In the genomic region with DNA sequence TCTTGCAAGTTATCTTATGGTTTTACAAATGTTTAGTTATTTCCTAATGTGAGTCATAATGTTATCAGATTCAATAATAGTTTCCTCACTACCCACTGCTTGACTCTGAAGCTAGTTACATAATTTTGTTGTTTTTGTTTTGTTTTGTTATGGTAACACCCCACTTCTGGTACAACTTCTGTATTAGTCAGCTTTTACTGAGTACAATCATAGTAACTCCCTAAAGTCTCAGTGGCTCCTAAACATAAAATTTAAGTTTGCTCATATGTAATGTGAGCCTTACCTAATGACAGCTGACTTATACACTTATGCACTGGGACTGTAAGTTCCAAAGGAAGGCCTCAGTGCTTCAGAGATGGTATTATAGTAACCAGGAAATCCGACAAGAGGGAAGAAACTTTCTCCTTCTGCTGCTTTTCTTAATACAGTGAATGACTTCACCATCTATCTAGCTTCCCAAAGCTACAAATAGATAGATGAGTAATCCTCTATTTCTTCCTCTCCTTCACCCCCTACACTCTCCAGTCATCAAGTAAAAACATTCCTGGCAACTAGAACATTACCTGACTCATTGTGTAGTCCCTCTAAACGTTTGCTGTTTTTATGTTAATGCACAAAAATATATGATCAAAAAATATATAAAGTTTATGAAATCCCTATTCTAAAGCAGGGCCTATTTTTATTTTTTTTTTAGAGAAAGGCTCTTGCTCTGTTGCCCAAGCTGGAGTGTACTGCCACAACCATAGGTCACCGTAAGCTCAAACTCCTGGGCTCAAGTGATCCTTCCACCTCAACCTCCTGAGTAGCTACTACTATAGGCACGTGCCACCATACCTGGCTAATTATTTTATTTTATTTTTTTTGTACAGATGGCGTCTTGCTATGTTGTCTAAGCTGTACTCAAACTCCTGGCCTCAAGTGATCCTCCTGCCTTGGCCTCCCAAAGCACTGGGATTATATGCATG, we compare ENCODE assay signal across 14 cellular contexts.
DNase-seq lines count a peak whose midpoint lies in the region; ATAC-seq, FAIRE-seq and TF ChIP-seq lines count a peak whose summit lies in the region.
"Had no signal": no experiment of that assay in that cellular context is flagged by ENCODE, and none has a peak within 500 bp of the region (broad histone marks: within the 10 kb centered on the region; RNA-seq: fewer than 3 reads in every experiment).

No MANE protein-coding gene starts in this region.

- no peak overlapping the region for H3K4me3 Mint-ChIP-seq in T-cell
- H3K4me3 Mint-ChIP-seq: activated naive CD8-positive, alpha-beta T cell had no signal

- no peak overlapping the region for H2AK5ac ChIP-seq in mesenchymal stem cell (ENCODE audit: low read length, severe bottlenecking)

- BruUV-seq in PC-3 (replicated peaks; lab: Mats Ljungman, UMichigan): no TSS peak
- BruUV-seq in endothelial cell of umbilical vein (replicated peaks; lab: Mats Ljungman, UMichigan): no TSS peak

- no peak overlapping the region for H3K27ac ChIP-seq in PC-3 (ENCODE audit: low read length)
- no peak overlapping the region for H3K27ac ChIP-seq in endothelial cell of umbilical vein (ENCODE audit: insufficient read depth, low read depth, low read length)
- peak overlapping the region; percentile 20 for H3K27ac ChIP-seq in mesenchymal stem cell (ENCODE audit: low read length, poor library complexity, severe bottlenecking)
- H3K27ac ChIP-seq: BLaER1, parathyroid adenoma had no signal

- no peaks in the 10 kb centered on the region for H3F3A ChIP-seq in PC-3 (ENCODE audit: low read length, unreplicated experiment)

- no peak overlapping the region for H2BK15ac ChIP-seq in mesenchymal stem cell (ENCODE audit: low read depth, poor library complexity, severe bottlenecking)

- H3K4me2 ChIP-seq in PC-3 (ENCODE audit: low read length): no peak overlapping the region
- no peak overlapping the region for H3K4me2 ChIP-seq in endothelial cell of umbilical vein (ENCODE audit: insufficient read depth, low read length)
- no peak overlapping the region for H3K4me2 ChIP-seq in mesenchymal stem cell (ENCODE audit: low read length, poor library complexity, severe bottlenecking)
- H3K4me2 ChIP-seq: BLaER1 had no signal

- H2BK5ac ChIP-seq in mesenchymal stem cell (ENCODE audit: low read depth, low read length, poor library complexity, severe bottlenecking): no peak overlapping the region

- H3K4me1 ChIP-seq in PC-3 (ENCODE audit: insufficient read depth, low read length) (no peaks in the 10 kb centered on the region), endothelial cell of umbilical vein (ENCODE audit: control insufficient read depth, extremely low read depth, insufficient read depth, low read length) (no peaks in the 10 kb centered on the region), mesenchymal stem cell (ENCODE audit: control insufficient read depth, insufficient read depth, low read depth, low read length) (no peaks in the 10 kb centered on the region)
- H3K4me1 ChIP-seq: BLaER1, parathyroid adenoma had no signal

- dilution Hi-C loops in endothelial cell of umbilical vein (cut with MboI; ENCODE audit: extremely low pct_ligation_motif_present, low sequenced_read_pairs): no loop called here

- H4K8ac ChIP-seq in mesenchymal stem cell (ENCODE audit: low read length): no peak overlapping the region

- peaks cover 0 to 4% of the 10 kb centered on the region in 2 donors for H3K27me3 Mint-ChIP-seq in T-cell
- H3K27me3 Mint-ChIP-seq: activated naive CD8-positive, alpha-beta T cell had no signal

- H3K14ac ChIP-seq in mesenchymal stem cell (ENCODE audit: low read length in 2 of 2): no peak overlapping the region

- no peak for TF ChIP-seq POLR2A in endothelial cell of umbilical vein (IDR thresholded peaks at IDR 0.05; ENCODE audit: low read depth, low read length)

- H3K4me1 Mint-ChIP-seq in T-cell: no peaks in the 10 kb centered on the region

- no peak overlapping the region for H3K23ac ChIP-seq in mesenchymal stem cell (ENCODE audit: low read length in 2 of 2)

- no peaks in the 10 kb centered on the region for H3K9me2 ChIP-seq in PC-3 (replicated peaks; ENCODE audit: low read length)

- TF ChIP-seq CTCF in PC-3 (conservative IDR thresholded peaks at IDR 0.05; ENCODE audit: low read depth, low read length): no peak
- no peak for TF ChIP-seq CTCF in endothelial cell of umbilical vein (IDR thresholded peaks at IDR 0.05; ENCODE audit: extremely low read depth in 1 of 2, insufficient read depth in 1 of 2, low read depth in 1 of 2, low read length in 2 of 2)

- H3K4me3 ChIP-seq in PC-3 (ENCODE audit: low read length) (no peak overlapping the region), endothelial cell of umbilical vein (replicated peaks in 1 of 3; ENCODE audit: insufficient read depth in 1 of 3, low read depth in 1 of 3, low read length in 3 of 3) (no peak overlapping the region), mesenchymal stem cell (ENCODE audit: insufficient read depth in 1 of 2, low read depth in 1 of 2, low read length in 2 of 2) (no peak overlapping the region)
- H3K4me3 ChIP-seq: BLaER1 had no signal

- DNase-seq in COLO829 (ENCODE audit: low spot score) (peak; percentile 8), PC-3 (peak; percentile 3), endothelial cell of umbilical vein (ENCODE audit: low read depth, low spot score) (peak; percentile 9), mesenchymal stem cell (peak; percentile 96), T-cell (no peak), frontal cortex (ENCODE audit: low spot score in 2 of 2) (no peak)
- DNase-seq: GDM1; stimulated activated CD4-positive, alpha-beta T cell treated with anti-CD3 and anti-CD28 coated beads, Interleukin-2, amount 100 ng/mL, for 48 hours; stimulated activated naive CD4-positive, alpha-beta T cell had no signal

- H2BK120ac ChIP-seq in mesenchymal stem cell (ENCODE audit: low read depth, low read length): no peak overlapping the region

- H3K9me1 ChIP-seq in endothelial cell of umbilical vein (replicated peaks; ENCODE audit: control insufficient read depth, extremely low read depth, insufficient read depth, low read length): no peaks in the 10 kb centered on the region

- no peaks in the 10 kb centered on the region for H3K36me3 Mint-ChIP-seq in T-cell

- no peak for FAIRE-seq in endothelial cell of umbilical vein (lab: Jason Lieb, UNC)
- FAIRE-seq in frontal cortex (lab: Jason Lieb, UNC): no peak

- peaks cover 0 to 21% (median 6%) of the 10 kb centered on the region in 3 donors for H3K9me3 Mint-ChIP-seq in T-cell

- no peak overlapping the region for H3K4ac ChIP-seq in mesenchymal stem cell (ENCODE audit: low read depth in 1 of 2, low read length in 2 of 2)

- H3K79me2 ChIP-seq in PC-3 (ENCODE audit: low read length) (no peaks in the 10 kb centered on the region), endothelial cell of umbilical vein (ENCODE audit: control insufficient read depth, insufficient read depth, low read length) (no peaks in the 10 kb centered on the region)
- H3K79me2 ChIP-seq: parathyroid adenoma had no signal

- no peak overlapping the region for H2BK12ac ChIP-seq in mesenchymal stem cell (ENCODE audit: low read length in 2 of 2)

- H3K27me3 ChIP-seq in PC-3 (ENCODE audit: low read length): no peaks in the 10 kb centered on the region
- H3K27me3 ChIP-seq in endothelial cell of umbilical vein (ENCODE audit: control insufficient read depth in 2 of 2, insufficient read depth in 2 of 2, low read length in 2 of 2): no peaks in the 10 kb centered on the region
- H3K27me3 ChIP-seq in mesenchymal stem cell (ENCODE audit: control insufficient read depth in 1 of 2, insufficient read depth in 1 of 2, low read length in 2 of 2): no peaks in the 10 kb centered on the region
- H3K27me3 ChIP-seq: BLaER1 had no signal

- H3K9me3 ChIP-seq in PC-3 (ENCODE audit: low read length): peaks cover 5% of the 10 kb centered on the region; the same call in 1 of the 2 replicates
- no peaks in the 10 kb centered on the region for H3K9me3 ChIP-seq in endothelial cell of umbilical vein (replicated peaks; ENCODE audit: control insufficient read depth, insufficient read depth, low read length)
- H3K9me3 ChIP-seq in mesenchymal stem cell (ENCODE audit: control insufficient read depth, low read length): peaks cover 30% of the 10 kb centered on the region
- H3K9me3 ChIP-seq: BLaER1 had no signal

- 71% methylated on average over 3 of the region's 5 CpGs for whole genome bisulfite sequencing in mesenchymal stem cell

- H3K9ac ChIP-seq in PC-3 (ENCODE audit: low read length): no peak overlapping the region
- H3K9ac ChIP-seq in endothelial cell of umbilical vein (replicated peaks; ENCODE audit: extremely low read depth, insufficient read depth, low read length): no peak overlapping the region
- peak overlapping the region; percentile 89 for H3K9ac ChIP-seq in mesenchymal stem cell (ENCODE audit: low read length)
- H3K9ac ChIP-seq: BLaER1, parathyroid adenoma had no signal

- peak overlapping the region; percentile 65 for H4K91ac ChIP-seq in mesenchymal stem cell (ENCODE audit: low read length)

- no peak overlapping the region for H3K18ac ChIP-seq in mesenchymal stem cell (ENCODE audit: low read depth in 1 of 2, low read length in 2 of 2)

- intact Hi-C loops in PC-3 (cut with micrococcal nuclease): no loop called here
- intact Hi-C loops in endothelial cell of umbilical vein (cut with micrococcal nuclease): no loop called here

- CTCF ChIA-PET in PC-3 (lab: Charles Lee): no interaction called here
- CTCF ChIA-PET in endothelial cell of umbilical vein (lab: Charles Lee): no interaction called here
- CTCF ChIA-PET in T-cell (lab: Charles Lee): no interaction called here

- POLR2A ChIA-PET in PC-3 (lab: Charles Lee; ENCODE audit: unreplicated experiment): no interaction called here
- POLR2A ChIA-PET in endothelial cell of umbilical vein (lab: Charles Lee): no interaction called here
- POLR2A ChIA-PET in T-cell (lab: Charles Lee): no interaction called here

- H3K27ac Mint-ChIP-seq in T-cell: no peak overlapping the region
- H3K27ac Mint-ChIP-seq: activated naive CD8-positive, alpha-beta T cell had no signal

- ATAC-seq in PC-3 (no peak), T-cell (replicated peaks in 1 of 4) (no peak), GM18907 (IDR thresholded peaks at IDR 0.05; ENCODE audit: unreplicated experiment) (no peak), GM21723 (IDR thresholded peaks at IDR 0.05; ENCODE audit: unreplicated experiment) (no peak)

- no peaks in the 10 kb centered on the region for H3K79me1 ChIP-seq in mesenchymal stem cell (replicated peaks; ENCODE audit: low read length, poor library complexity, severe bottlenecking)

- no peaks in the 10 kb centered on the region for H3K36me3 ChIP-seq in PC-3 (ENCODE audit: low read depth, low read length)
- no peaks in the 10 kb centered on the region for H3K36me3 ChIP-seq in endothelial cell of umbilical vein (ENCODE audit: control insufficient read depth in 2 of 2, extremely low read depth in 1 of 2, insufficient read depth in 2 of 2, low read length in 2 of 2)
- H3K36me3 ChIP-seq in mesenchymal stem cell (ENCODE audit: control insufficient read depth in 1 of 2, insufficient read depth in 2 of 2, low read depth in 1 of 2, low read length in 2 of 2): no peaks in the 10 kb centered on the region
- H3K36me3 ChIP-seq: BLaER1 had no signal

- H2AFZ ChIP-seq in PC-3 (ENCODE audit: low read length) (no peak overlapping the region), endothelial cell of umbilical vein (ENCODE audit: low read depth, low read length) (no peak overlapping the region), mesenchymal stem cell (ENCODE audit: low read depth, low read length) (no peak overlapping the region)
- H2AFZ ChIP-seq: parathyroid adenoma had no signal

- no peaks in the 10 kb centered on the region for H4K20me1 ChIP-seq in PC-3 (ENCODE audit: low read length)
- no peaks in the 10 kb centered on the region for H4K20me1 ChIP-seq in endothelial cell of umbilical vein (replicated peaks; ENCODE audit: control insufficient read depth, extremely low read depth, insufficient read depth, low read length)
- H4K20me1 ChIP-seq: BLaER1 had no signal

Comparison
In these comparisons a context has a peak if more than half of its experiments do, and no peak if none do; other contexts are left out.
1. DNase-seq: peak in COLO829 (single experiment), PC-3 (single experiment), endothelial cell of umbilical vein (single experiment) and mesenchymal stem cell (single experiment); none in T-cell (0 of 34) and frontal cortex (0 of 2).